In the genomic region with DNA sequence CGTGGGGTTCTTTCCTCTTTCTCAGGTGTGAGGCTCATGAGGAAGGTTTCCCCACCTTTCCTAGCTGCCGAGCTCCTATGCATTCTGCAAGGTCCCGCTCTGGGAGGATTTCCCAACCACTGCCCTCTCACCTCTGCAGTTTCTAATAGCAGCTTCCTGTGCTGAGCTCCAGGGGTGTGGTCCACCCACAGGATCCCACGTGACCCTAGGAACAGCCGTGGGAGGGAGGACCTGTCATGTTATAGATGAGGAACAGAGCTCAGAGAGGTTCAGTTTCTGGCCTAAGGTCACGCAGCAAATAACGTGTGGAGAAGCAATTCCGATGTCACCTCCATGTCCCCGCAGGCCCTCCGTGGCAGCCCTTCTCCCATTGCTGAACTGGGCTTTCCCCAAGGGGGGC, we compare ENCODE assay signal across 13 cellular contexts. TPM values are rescaled to one million over a fixed set of nuclear protein-coding genes. Genes with fewer than 3 reads are reported as not detected.
DNase-seq lines count a peak whose midpoint lies in the region; ATAC-seq and TF ChIP-seq lines count a peak whose summit lies in the region.
"Had no signal": no experiment of that assay in that cellular context is flagged by ENCODE, and none has a peak within 500 bp of the region (broad histone marks: within the 10 kb centered on the region; RNA-seq: fewer than 3 reads in every experiment).

No MANE protein-coding gene starts in this region.

- ATAC-seq in activated CD4-positive, alpha-beta T cell treated with anti-CD3 and anti-CD28 coated beads for 36 hours = peak; percentile 51
- ATAC-seq in lung (ENCODE audit: insufficient read depth, low FRiP score) (no peak), omental fat pad (ENCODE audit: low FRiP score) (no peak)

- H3K9me2 ChIP-seq in MM.1S (replicated peaks; ENCODE audit: insufficient read depth, low read length) = no peaks in the 10 kb centered on the region

- no peaks in the 10 kb centered on the region for H3K9me3 Mint-ChIP-seq in activated CD4-positive, alpha-beta T cell treated with anti-CD3 and anti-CD28 coated beads for 36 hours (ENCODE audit: low read depth)
- no peaks in the 10 kb centered on the region for H3K9me3 Mint-ChIP-seq in activated T-helper 2 cell treated with anti-CD3 and anti-CD28 coated beads, Interferon-gamma antibody, Interleukin-2, Interleukin-4, amounts not matched to agents 10 μg/mL and 5 μg/mL and 100 μg/mL, durations not matched to agents 14 hours and 24 hours and 36 hours
- H3K9me3 Mint-ChIP-seq: nephron had no signal

- no peaks in the 10 kb centered on the region for H3K27me3 Mint-ChIP-seq in activated CD4-positive, alpha-beta T cell treated with anti-CD3 and anti-CD28 coated beads for 36 hours
- no peaks in the 10 kb centered on the region for H3K27me3 Mint-ChIP-seq in activated T-helper 2 cell treated with anti-CD3 and anti-CD28 coated beads, Interferon-gamma antibody, Interleukin-2, Interleukin-4, amounts not matched to agents 10 μg/mL and 5 μg/mL and 100 μg/mL, durations not matched to agents 14 hours and 24 hours and 36 hours (ENCODE audit: low read depth)

- H3K27ac Mint-ChIP-seq in activated CD4-positive, alpha-beta T cell treated with anti-CD3 and anti-CD28 coated beads for 36 hours = no peak overlapping the region
- no peak overlapping the region for H3K27ac Mint-ChIP-seq in activated T-helper 2 cell treated with anti-CD3 and anti-CD28 coated beads, Interferon-gamma antibody, Interleukin-2, Interleukin-4, amounts not matched to agents 10 μg/mL and 5 μg/mL and 100 μg/mL, durations not matched to agents 14 hours and 24 hours and 36 hours

- 63 to 68% methylated on average over 10 of the region's 10 CpGs for WGBS in lung, 2 donors

- no peak for TF ChIP-seq POLR2A in uterus (IDR thresholded peaks at IDR 0.05)

- no peaks in the 10 kb centered on the region for H3K79me2 ChIP-seq in MM.1S (ENCODE audit: low read length)

- H3K9me3 ChIP-seq in lung (ENCODE audit: control insufficient read depth in 2 of 2, insufficient read depth in 1 of 2, low read length in 1 of 2) (no peaks in the 10 kb centered on the region), MM.1S (replicated peaks; ENCODE audit: insufficient read depth, low read length) (no peaks in the 10 kb centered on the region), uterus (no peaks in the 10 kb centered on the region)
- H3K9me3 ChIP-seq: sigmoid colon, transverse colon had no signal

- CTCF ChIA-PET in activated CD4-positive, alpha-beta T cell treated with anti-CD3 and anti-CD28 coated beads for 36 hours (lab: Charles Lee) = interaction anchor here (1.2 kb wide), 1 partner anchor 74 kb away, joined by 7 read pairs; no protein-coding TSS in a partner anchor

- H3K4me1 Mint-ChIP-seq in activated CD4-positive, alpha-beta T cell treated with anti-CD3 and anti-CD28 coated beads for 36 hours = peaks cover 3% of the 10 kb centered on the region
- H3K4me1 Mint-ChIP-seq in activated T-helper 2 cell treated with anti-CD3 and anti-CD28 coated beads, Interferon-gamma antibody, Interleukin-2, Interleukin-4, amounts not matched to agents 10 μg/mL and 5 μg/mL and 100 μg/mL, durations not matched to agents 14 hours and 24 hours and 36 hours (ENCODE audit: low read depth) = peaks cover 3% of the 10 kb centered on the region

- H3K36me3 Mint-ChIP-seq in activated CD4-positive, alpha-beta T cell treated with anti-CD3 and anti-CD28 coated beads for 36 hours (ENCODE audit: low read depth) = no peaks in the 10 kb centered on the region
- H3K36me3 Mint-ChIP-seq in activated T-helper 2 cell treated with anti-CD3 and anti-CD28 coated beads, Interferon-gamma antibody, Interleukin-2, Interleukin-4, amounts not matched to agents 10 μg/mL and 5 μg/mL and 100 μg/mL, durations not matched to agents 14 hours and 24 hours and 36 hours (ENCODE audit: low read depth) = no peaks in the 10 kb centered on the region

- no peaks in the 10 kb centered on the region for H3K4me1 ChIP-seq in lung (ENCODE audit: control insufficient read depth in 2 of 2, insufficient read depth in 2 of 2, low read length in 2 of 2)
- no peaks in the 10 kb centered on the region for H3K4me1 ChIP-seq in MM.1S (ENCODE audit: low read length)
- peaks cover 0 to 6% of the 10 kb centered on the region in 2 donors for H3K4me1 ChIP-seq in uterus
- H3K4me1 ChIP-seq: transverse colon had no signal

- no peak overlapping the region for H3K9ac ChIP-seq in MM.1S (ENCODE audit: low read length)

- H3K27me3 ChIP-seq in lung (ENCODE audit: control insufficient read depth, insufficient read depth) (no peaks in the 10 kb centered on the region), MM.1S (replicated peaks; ENCODE audit: insufficient read depth, low read length) (no peaks in the 10 kb centered on the region), uterus (no peaks in the 10 kb centered on the region)
- H3K27me3 ChIP-seq: sigmoid colon, transverse colon had no signal

- H3K27ac ChIP-seq in lung (ENCODE audit: low read depth in 1 of 2, low read length in 1 of 2) (no peak overlapping the region), MM.1S (ENCODE audit: low read length) (no peak overlapping the region), uterus (no peak overlapping the region)
- H3K27ac ChIP-seq: sigmoid colon, transverse colon had no signal

- H4K20me1 ChIP-seq in MM.1S (ENCODE audit: insufficient read depth, low read length) = no peaks in the 10 kb centered on the region

- no peaks in the 10 kb centered on the region for H3F3A ChIP-seq in MM.1S (ENCODE audit: insufficient read depth, low read length)

- H3K4me2 ChIP-seq in MM.1S (ENCODE audit: low read depth, low read length) = no peak overlapping the region

- no peak overlapping the region for H3K4me3 Mint-ChIP-seq in activated CD4-positive, alpha-beta T cell treated with anti-CD3 and anti-CD28 coated beads for 36 hours
- H3K4me3 Mint-ChIP-seq in activated T-helper 2 cell treated with anti-CD3 and anti-CD28 coated beads, Interferon-gamma antibody, Interleukin-2, Interleukin-4, amounts not matched to agents 10 μg/mL and 5 μg/mL and 100 μg/mL, durations not matched to agents 14 hours and 24 hours and 36 hours (ENCODE audit: low read depth) = no peak overlapping the region
- H3K4me3 Mint-ChIP-seq: nephron had no signal

- peak; percentile 30 for DNase-seq in activated CD4-positive, alpha-beta T cell treated with anti-CD3 and anti-CD28 coated beads for 36 hours
- DNase-seq in activated CD4-positive, alpha-beta T cell treated with anti-CD3 and anti-CD28 coated beads, Interleukin-2, amount 50 U/mL, for 1 hour = no peak
- peak; percentile 85 to 88 for DNase-seq in NOMO-1 (lab: John Stamatoyannopoulos, UW; ENCODE audit: unreplicated experiment in 2 of 2)
- peak; percentile 16 for DNase-seq in activated T-helper 2 cell treated with anti-CD3 and anti-CD28 coated beads, Interferon-gamma antibody, Interleukin-2, Interleukin-4, amounts not matched to agents 10 μg/mL and 5 μg/mL and 100 μg/mL, durations not matched to agents 14 hours and 24 hours and 36 hours (ENCODE audit: low spot score)
- peak; percentile 57 for DNase-seq in lung (ENCODE audit: low spot score)
- no peak for DNase-seq in MM.1S
- no peak for DNase-seq in omental fat pad (ENCODE audit: low spot score)
- no peak for DNase-seq in uterus
- DNase-seq: NCI-H1417 treated with DMSO at 0.1 percent for 48 hours, NCI-H510A treated with DMSO at 0.1 percent for 48 hours, sigmoid colon, transverse colon had no signal

- intact Hi-C loops in activated CD4-positive, alpha-beta T cell treated with anti-CD3 and anti-CD28 coated beads for 36 hours (cut with DNase I, micrococcal nuclease) = no loop called here
- intact Hi-C loops in activated T-helper 2 cell treated with anti-CD3 and anti-CD28 coated beads, Interferon-gamma antibody, Interleukin-2, Interleukin-4, amounts not matched to agents 10 μg/mL and 5 μg/mL and 100 μg/mL, durations not matched to agents 14 hours and 24 hours and 36 hours (cut with micrococcal nuclease) = no loop called here
- intact Hi-C loops in uterus (cut with DNase I; ENCODE audit: low total_unique reads) = no loop called here

- H2AFZ ChIP-seq in MM.1S (ENCODE audit: low read length) = no peak overlapping the region

- POLR2A ChIA-PET in activated CD4-positive, alpha-beta T cell treated with anti-CD3 and anti-CD28 coated beads for 36 hours (lab: Charles Lee) = interaction anchor here (1.2 kb wide), 1 partner anchor 43 kb away, joined by 3 read pairs; no protein-coding TSS in a partner anchor

- no peak for TF ChIP-seq CTCF in lung (IDR thresholded peaks at IDR 0.05; ENCODE audit: control extremely low read depth, extremely low read depth)
- TF ChIP-seq CTCF in MM.1S (IDR thresholded peaks at IDR 0.05; ENCODE audit: low read length) = no peak
- no peak for TF ChIP-seq CTCF in omental fat pad (IDR thresholded peaks at IDR 0.05)
- no peak for TF ChIP-seq CTCF in uterus (IDR thresholded peaks at IDR 0.05)

- H3K36me3 ChIP-seq in lung (ENCODE audit: control insufficient read depth in 2 of 2, insufficient read depth in 2 of 2, low read length in 2 of 2) (no peaks in the 10 kb centered on the region), MM.1S (replicated peaks; ENCODE audit: insufficient read depth, low read length) (no peaks in the 10 kb centered on the region), uterus (no peaks in the 10 kb centered on the region)
- H3K36me3 ChIP-seq: sigmoid colon, transverse colon had no signal

- H3K4me3 ChIP-seq in lung (no peak overlapping the region), MM.1S (ENCODE audit: low read length) (no peak overlapping the region), uterus (no peak overlapping the region)
- H3K4me3 ChIP-seq: sigmoid colon, transverse colon had no signal

RNA-seq across cellular contexts. Expression of a gene that starts 38.5 kb away (rescaled TPM):
- under 1 TPM; 0.21 to 0.25 TPM for total RNA-seq in activated CD4-positive, alpha-beta T cell treated with anti-CD3 and anti-CD28 coated beads for 36 hours
- not detected in 2 replicates for total RNA-seq in activated T-helper 2 cell treated with anti-CD3 and anti-CD28 coated beads, Interferon-gamma antibody, Interleukin-2, Interleukin-4, amounts not matched to agents 10 μg/mL and 5 μg/mL and 100 μg/mL, durations not matched to agents 14 hours and 24 hours and 36 hours
- total RNA-seq in lung = under 1 TPM; 0.18 to 0.34 TPM
- polyA plus RNA-seq in lung = under 1 TPM; 0.02 to 0.06 TPM
- total RNA-seq in omental fat pad = not detected
- 1 to 10 TPM in 2 of 4 donors, under 1 TPM in 1, not detected in 1; 0.26 to 7.3 (median 1.9) TPM for total RNA-seq in uterus

Comparison
In these comparisons a context has a peak if more than half of its experiments do, and no peak if none do; other contexts are left out.
1. DNase-seq: peak in activated CD4-positive, alpha-beta T cell treated with anti-CD3 and anti-CD28 coated beads for 36 hours (single experiment), NOMO-1 (2 of 2), activated T-helper 2 cell treated with anti-CD3 and anti-CD28 coated beads, Interferon-gamma antibody, Interleukin-2, Interleukin-4, amounts not matched to agents 10 μg/mL and 5 μg/mL and 100 μg/mL, durations not matched to agents 14 hours and 24 hours and 36 hours (single experiment) and lung (single experiment); none in activated CD4-positive, alpha-beta T cell treated with anti-CD3 and anti-CD28 coated beads, Interleukin-2, amount 50 U/mL, for 1 hour (single experiment), MM.1S (single experiment), omental fat pad (single experiment) and uterus (0 of 2).